In genomic region chr6:31836676-31837611, GRCh38 we compare ENCODE assay signal across 8 cellular contexts. TPM values are rescaled to one million over a fixed set of nuclear protein-coding genes. Genes with fewer than 3 reads are reported as not detected.
DNase-seq lines count a peak whose midpoint lies in the region; ATAC-seq and TF ChIP-seq lines count a peak whose summit lies in the region.

No MANE protein-coding gene starts in this region.

- 17 to 24% methylated on average over 8 of the region's 11 CpGs for WGBS in mesodermal cell (ENCODE audit: insufficient coverage in 2 of 2), 2 experiments

- no peak for TF ChIP-seq POLR2A in GM18505 (IDR thresholded peaks at IDR 0.05; ENCODE audit: borderline replicate concordance, extremely low read depth, insufficient read depth, insufficient read length)

- H4K20me1 ChIP-seq in BLaER1 = peaks cover 66% of the 10 kb centered on the region

- H3K27ac ChIP-seq in BLaER1 (peak overlapping the region; percentile 98), mesodermal cell (ENCODE audit: low read depth, low read length, severe bottlenecking) (peak overlapping the region; percentile 66)

- H3K4me3 ChIP-seq in BLaER1 (peak overlapping the region; percentile 83), LNCaP clone FGC (ENCODE audit: low read depth, low read length) (peak overlapping the region; percentile 80), cardiac fibroblast (replicated peaks in 1 of 2; ENCODE audit: low read depth in 2 of 2, low read length in 2 of 2) (peak overlapping the region; percentile 78 to 97), mesodermal cell (ENCODE audit: extremely low read depth, insufficient read depth, low read length, poor library complexity, severe bottlenecking) (peak overlapping the region; percentile 90)

- H3K36me3 ChIP-seq in BLaER1 = peaks cover 61% of the 10 kb centered on the region
- H3K36me3 ChIP-seq in mesodermal cell (ENCODE audit: control insufficient read depth, insufficient read depth, low read length) = peaks cover 57% of the 10 kb centered on the region

- no peak for DNase-seq in LNCaP clone FGC (ENCODE audit: low read depth)
- DNase-seq in cardiac fibroblast (ENCODE audit: low read depth in 2 of 2) = peak; percentile 47 to 55

- H3K4me1 ChIP-seq in BLaER1 = peaks cover 53% of the 10 kb centered on the region
- H3K4me1 ChIP-seq in mesodermal cell (ENCODE audit: control insufficient read depth, insufficient read depth, low read length, poor library complexity, severe bottlenecking) = peaks cover 3% of the 10 kb centered on the region

- ATAC-seq in HG03045 (IDR thresholded peaks at IDR 0.05; ENCODE audit: unreplicated experiment) = no peak
- ATAC-seq in HG02973 (IDR thresholded peaks at IDR 0.05; ENCODE audit: unreplicated experiment) = no peak
- ATAC-seq in GM18505 (IDR thresholded peaks at IDR 0.05; ENCODE audit: unreplicated experiment) = no peak
- ATAC-seq in GM21529 (IDR thresholded peaks at IDR 0.05; ENCODE audit: unreplicated experiment) = no peak

- H3K9me3 ChIP-seq in BLaER1 (no peaks in the 10 kb centered on the region), mesodermal cell (ENCODE audit: control insufficient read depth, low read length) (no peaks in the 10 kb centered on the region)

- peak overlapping the region; percentile 97 for H3K9ac ChIP-seq in BLaER1

- H3K4me2 ChIP-seq in BLaER1 = peak overlapping the region; percentile 96

- no peaks in the 10 kb centered on the region for H3K27me3 ChIP-seq in BLaER1

- TF ChIP-seq CTCF in LNCaP clone FGC (IDR thresholded peaks at IDR 0.05; ENCODE audit: control insufficient read depth, extremely low read depth, insufficient read depth) = peak; percentile 19; the same call in 1 of the 2 replicates
- TF ChIP-seq CTCF in cardiac fibroblast (IDR thresholded peaks at IDR 0.05; ENCODE audit: low read depth, low read length) = peak; percentile 6

RNA-seq across cellular contexts. Expression of gene HSPA1B, which starts 9.4 kb away (rescaled TPM):
- polyA plus RNA-seq in mesodermal cell (2013, experiment 1 of 2) = 42.1 TPM
- 32.1 TPM for polyA plus RNA-seq in mesodermal cell (2013, experiment 2 of 2)

RNA-seq across cellular contexts. Expression of gene HSPA1A, which starts 21.6 kb away (rescaled TPM):
- polyA plus RNA-seq in mesodermal cell (2013, experiment 1 of 2) = 43.6 TPM
- 36.9 TPM for polyA plus RNA-seq in mesodermal cell (2013, experiment 2 of 2)

RNA-seq across cellular contexts. Expression of gene HSPA1L, which starts 21.9 kb away (rescaled TPM):
- 1.9 TPM for polyA plus RNA-seq in mesodermal cell (2013, experiment 1 of 2)
- 1.4 TPM for polyA plus RNA-seq in mesodermal cell (2013, experiment 2 of 2)

RNA-seq across cellular contexts. Expression of gene NEU1, which starts 25.7 kb away (rescaled TPM):
- 70.0 TPM for polyA plus RNA-seq in mesodermal cell (2013, experiment 1 of 2)
- polyA plus RNA-seq in mesodermal cell (2013, experiment 2 of 2) = 60.5 TPM

RNA-seq across cellular contexts. Expression of gene LSM2, which starts 30.2 kb away (rescaled TPM):
- polyA plus RNA-seq in mesodermal cell (2013, experiment 1 of 2) = 108 TPM
- 96.7 TPM for polyA plus RNA-seq in mesodermal cell (2013, experiment 2 of 2)
